28 cellular contexts compared by ENCODE assay signal in genomic region chr12:114343585-114343984, GRCh38.
"Had no signal": no experiment of that assay in that cellular context is flagged by ENCODE, and none has a peak within 500 bp of the region (broad histone marks: within the 10 kb centered on the region; RNA-seq: fewer than 3 reads in every experiment).

No MANE protein-coding gene starts in this region.

- H3K4me3 ChIP-seq: colonic mucosa, coronary artery, dorsolateral prefrontal cortex, esophagus muscularis mucosa, esophagus squamous epithelium, gastrocnemius medialis, gastroesophageal sphincter, heart left ventricle, heart right ventricle had no signal

- DNase-seq: colonic mucosa; cortex of kidney; dermis blood vessel endothelial cell; dorsolateral prefrontal cortex; effector CD4-positive, alpha-beta T cell; effector CD8-positive, alpha-beta T cell; effector memory CD4-positive, alpha-beta T cell; effector memory CD8-positive, alpha-beta T cell; endodermal cell; erythroblast; esophagus squamous epithelium; foreskin keratinocyte; foreskin melanocyte; gastrocnemius medialis; glutamatergic neuron; head of caudate nucleus; heart left ventricle; heart right ventricle had no signal

- H3K4me3 Mint-ChIP-seq: dendritic cell treated with granulocyte-macrophage colony-stimulating factor and Interleukin-4, amounts not matched to agents 40 ng/mL and 50 ng/mL, for 4 days; effector memory CD8-positive, alpha-beta T cell; endodermal cell had no signal

- H3K27ac Mint-ChIP-seq: dendritic cell treated with granulocyte-macrophage colony-stimulating factor and Interleukin-4, amounts not matched to agents 40 ng/mL and 50 ng/mL, for 4 days; effector memory CD8-positive, alpha-beta T cell; endodermal cell had no signal

- H3K27me3 ChIP-seq: colonic mucosa, esophagus squamous epithelium, foreskin keratinocyte, gastrocnemius medialis, heart left ventricle had no signal

- H3K9me3 Mint-ChIP-seq: dendritic cell treated with granulocyte-macrophage colony-stimulating factor and Interleukin-4, amounts not matched to agents 40 ng/mL and 50 ng/mL, for 4 days had no signal

- H3K4me1 ChIP-seq: colonic mucosa, esophagus muscularis mucosa, esophagus squamous epithelium, foreskin keratinocyte, gastrocnemius medialis, gastroesophageal sphincter, heart left ventricle, heart right ventricle had no signal

- FAIRE-seq: colon, endometrium, endothelial cell of umbilical vein, frontal cortex had no signal

- H3K9me3 ChIP-seq: colonic mucosa, esophagus squamous epithelium, gastrocnemius medialis, gastroesophageal sphincter, heart left ventricle had no signal

- H3K36me3 ChIP-seq: colonic mucosa, esophagus muscularis mucosa, esophagus squamous epithelium, gastrocnemius medialis, gastroesophageal sphincter, heart left ventricle, heart right ventricle had no signal

- ATAC-seq: effector memory CD8-positive, alpha-beta T cell; esophagus mucosa; foreskin keratinocyte; gastrocnemius medialis; gastroesophageal sphincter; heart left ventricle; heart right ventricle had no signal

- H3K27ac ChIP-seq: colonic mucosa, coronary artery, dorsolateral prefrontal cortex, epithelial cell of prostate, esophagus muscularis mucosa, esophagus squamous epithelium, foreskin keratinocyte, gastrocnemius medialis, gastroesophageal sphincter, heart left ventricle, heart right ventricle had no signal
